9 cellular contexts compared by ENCODE assay signal in genomic region chrX:15673970-15674369, GRCh38. TPM values are rescaled to one million over a fixed set of nuclear protein-coding genes. Genes with fewer than 3 reads are reported as not detected.
DNase-seq lines count a peak whose midpoint lies in the region; ATAC-seq and TF ChIP-seq lines count a peak whose summit lies in the region.
"Had no signal": no experiment of that assay in that cellular context is flagged by ENCODE, and none has a peak within 500 bp of the region (broad histone marks: within the 10 kb centered on the region; RNA-seq: fewer than 3 reads in every experiment).

No MANE protein-coding gene starts in this region.

- intact Hi-C loops in spleen (cut with DNase I; ENCODE audit: low total_unique reads), result no loop called here

- in situ Hi-C loops in GM23248 (cut with MboI), result loop anchor here (10.0 kb wide), 1 partner anchor 329 kb away; no protein-coding TSS in a partner anchor

- H3K4me3 Mint-ChIP-seq in activated T-cell treated with anti-CD3 and anti-CD28 coated beads, Interleukin-2, amount 50 U/mL, for 24 hours, result no peak overlapping the region
- no peak overlapping the region for H3K4me3 Mint-ChIP-seq in stimulated activated naive CD8-positive, alpha-beta T cell treated with anti-CD3 and anti-CD28 coated beads, Interleukin-15, amount 100 ng/mL, for 72 hours
- H3K4me3 Mint-ChIP-seq: T-helper 17 cell had no signal

- H3K9me3 ChIP-seq in GM23248 (ENCODE audit: low read depth), result no peaks in the 10 kb centered on the region
- no peaks in the 10 kb centered on the region for H3K9me3 ChIP-seq in adipocyte (ENCODE audit: control insufficient read depth, low read length)
- H3K9me3 ChIP-seq in iPS-18a (ENCODE audit: control insufficient read depth, low read depth, low read length), result no peaks in the 10 kb centered on the region
- no peaks in the 10 kb centered on the region for H3K9me3 ChIP-seq in spleen

- TF ChIP-seq POLR2A in spleen (IDR thresholded peaks at IDR 0.05), result no peak

- DNase-seq in GM23248 (no peak), adipocyte (ENCODE audit: low read depth) (no peak), spleen (no peak)
- no peak for DNase-seq in activated T-cell treated with anti-CD3 and anti-CD28 coated beads, Interleukin-2, amount 50 U/mL, for 24 hours
- DNase-seq in stimulated activated naive CD8-positive, alpha-beta T cell treated with anti-CD3 and anti-CD28 coated beads, Interleukin-15, amount 100 ng/mL, for 72 hours, result no peak

- ATAC-seq in HG02571 (IDR thresholded peaks at IDR 0.05; ENCODE audit: unreplicated experiment) (no peak), GM21723 (IDR thresholded peaks at IDR 0.05; ENCODE audit: unreplicated experiment) (no peak)
- ATAC-seq in stimulated activated naive CD8-positive, alpha-beta T cell treated with anti-CD3 and anti-CD28 coated beads, Interleukin-15, amount 100 ng/mL, for 72 hours, result no peak

- H3K9me3 Mint-ChIP-seq in activated T-cell treated with anti-CD3 and anti-CD28 coated beads, Interleukin-2, amount 50 U/mL, for 24 hours, result no peaks in the 10 kb centered on the region
- H3K9me3 Mint-ChIP-seq in stimulated activated naive CD8-positive, alpha-beta T cell treated with anti-CD3 and anti-CD28 coated beads, Interleukin-15, amount 100 ng/mL, for 72 hours, result no peaks in the 10 kb centered on the region

- no peaks in the 10 kb centered on the region for H3K27me3 ChIP-seq in GM23248 (replicated peaks; ENCODE audit: insufficient read depth)
- peaks cover 5% of the 10 kb centered on the region for H3K27me3 ChIP-seq in adipocyte (replicated peaks; ENCODE audit: control insufficient read depth, insufficient read depth, low read length)
- H3K27me3 ChIP-seq in iPS-18a (ENCODE audit: control insufficient read depth, insufficient read depth, low read length), result no peaks in the 10 kb centered on the region
- peaks cover 0 to 6% (median 0%) of the 10 kb centered on the region in 7 donors for H3K27me3 ChIP-seq in spleen (replicated peaks in 1 of 7)

- H3K4me3 ChIP-seq in GM23248 (peak overlapping the region; percentile 87), adipocyte (ENCODE audit: low read length) (peak overlapping the region; percentile 91), iPS-18a (ENCODE audit: low read length) (peak overlapping the region; percentile 97), spleen (peak overlapping the region; percentile 59 to 95 (median 70))

- H3K79me2 ChIP-seq in GM23248 (ENCODE audit: insufficient read depth), result peaks cover 33% of the 10 kb centered on the region

- H4K20me1 ChIP-seq in GM23248 (ENCODE audit: insufficient read depth), result no peaks in the 10 kb centered on the region

- H3K27ac ChIP-seq in GM23248 (peak overlapping the region; percentile 97), iPS-18a (ENCODE audit: low read length) (peak overlapping the region; percentile 98), spleen (peak overlapping the region; percentile 94 to 100 (median 98))

- H3K4me1 ChIP-seq in GM23248 (ENCODE audit: insufficient read depth) (0 out of 2 replicates have a peak, but pooled peaks cover 3% of the 10 kb centered on the region), adipocyte (ENCODE audit: control insufficient read depth, insufficient read depth, low read length) (peaks cover 26% of the 10 kb centered on the region), iPS-18a (ENCODE audit: control insufficient read depth, low read depth, low read length) (peaks cover 11% of the 10 kb centered on the region), spleen (peaks cover 15 to 29% (median 23%) of the 10 kb centered on the region in 6 donors)

- H3K27me3 Mint-ChIP-seq in activated T-cell treated with anti-CD3 and anti-CD28 coated beads, Interleukin-2, amount 50 U/mL, for 24 hours, result peaks cover 14% of the 10 kb centered on the region
- no peaks in the 10 kb centered on the region for H3K27me3 Mint-ChIP-seq in stimulated activated naive CD8-positive, alpha-beta T cell treated with anti-CD3 and anti-CD28 coated beads, Interleukin-15, amount 100 ng/mL, for 72 hours
- H3K27me3 Mint-ChIP-seq: T-helper 17 cell had no signal

- no peak for TF ChIP-seq CTCF in spleen (IDR thresholded peaks at IDR 0.05 in 8 of 11, conservative IDR thresholded peaks at IDR 0.05 in 3 of 11)

- peaks cover 11% of the 10 kb centered on the region for H3K36me3 Mint-ChIP-seq in activated T-cell treated with anti-CD3 and anti-CD28 coated beads, Interleukin-2, amount 50 U/mL, for 24 hours (ENCODE audit: low read depth)

- 66 to 67% methylated on average over 3 of the region's 3 CpGs for WGBS in GM23248 (ENCODE audit: low coverage in 1 of 2, low lambda C conversion rate in 2 of 2, missing lambda C conversion rate in 2 of 2), 2 experiments
- WGBS in spleen, 5 donors, result 58 to 69% (median 65%) methylated on average over 3 of the region's 3 CpGs

- H3K4me2 ChIP-seq in GM23248 (ENCODE audit: unreplicated experiment), result peak overlapping the region; percentile 89

- peaks cover 26% of the 10 kb centered on the region for H3K4me1 Mint-ChIP-seq in activated T-cell treated with anti-CD3 and anti-CD28 coated beads, Interleukin-2, amount 50 U/mL, for 24 hours (ENCODE audit: low read depth)
- peaks cover 19% of the 10 kb centered on the region for H3K4me1 Mint-ChIP-seq in stimulated activated naive CD8-positive, alpha-beta T cell treated with anti-CD3 and anti-CD28 coated beads, Interleukin-15, amount 100 ng/mL, for 72 hours
- H3K4me1 Mint-ChIP-seq: T-helper 17 cell had no signal

- peak overlapping the region; percentile 93 for H3K9ac ChIP-seq in GM23248
- peak overlapping the region; percentile 90 for H3K9ac ChIP-seq in adipocyte (ENCODE audit: low read length)
- H3K9ac ChIP-seq in iPS-18a (ENCODE audit: low read length), result peak overlapping the region; percentile 95

- H3K9me2 ChIP-seq in GM23248 (ENCODE audit: insufficient read depth), result no peaks in the 10 kb centered on the region

- H2AFZ ChIP-seq in GM23248, result peak overlapping the region; percentile 99

- H3K36me3 ChIP-seq in GM23248 (ENCODE audit: low read depth), result no peaks in the 10 kb centered on the region
- H3K36me3 ChIP-seq in adipocyte (ENCODE audit: control insufficient read depth, insufficient read depth, low read length, severe bottlenecking), result peaks cover 2% of the 10 kb centered on the region
- peaks cover 2% of the 10 kb centered on the region for H3K36me3 ChIP-seq in iPS-18a (ENCODE audit: control insufficient read depth, low read depth, low read length)
- H3K36me3 ChIP-seq in spleen, result peaks cover 0 to 5% (median 0%) of the 10 kb centered on the region in 6 donors

- H3F3A ChIP-seq in GM23248 (ENCODE audit: insufficient read depth), result no peaks in the 10 kb centered on the region

- H3K27ac Mint-ChIP-seq in activated T-cell treated with anti-CD3 and anti-CD28 coated beads, Interleukin-2, amount 50 U/mL, for 24 hours, result no peak overlapping the region
- H3K27ac Mint-ChIP-seq in stimulated activated naive CD8-positive, alpha-beta T cell treated with anti-CD3 and anti-CD28 coated beads, Interleukin-15, amount 100 ng/mL, for 72 hours, result no peak overlapping the region
- H3K27ac Mint-ChIP-seq: T-helper 17 cell had no signal

RNA-seq across cellular contexts. Expression of gene CLTRN, which starts 9.4 kb away (rescaled TPM):
- 0.13 and 0.43 TPM in 2 replicates for total RNA-seq in GM23248 (2014; rRNA removed; shearing (Covaris generic))
- polyA plus RNA-seq in GM23248 (2016; fragmentation: Nextera tagmentation; extraction: Ambion mirVana), result 0.18 and 0.23 TPM in 2 replicates
- total RNA-seq in spleen, result under 1 TPM in 2 of 7 donors, not detected in 5; 0.30 to 0.32 TPM
- under 1 TPM; 0.16 to 0.48 (median 0.18) TPM for polyA plus RNA-seq in spleen
